Comparison of ENCODE assay signal across 8 cellular contexts in genomic region chr6:118893095-118893881, GRCh38. TPM values are rescaled to one million over a fixed set of nuclear protein-coding genes. Genes with fewer than 3 reads are reported as not detected.
A peak's percentile ranks its signal among the peaks of the same experiment; 100 is the strongest.
DNase-seq lines count a peak whose midpoint lies in the region; ATAC-seq and TF ChIP-seq lines count a peak whose summit lies in the region.

No MANE protein-coding gene starts in this region.

- intact Hi-C loops in activated T-helper 1 cell treated with anti-CD3 and anti-CD28 coated beads, Interleukin-12 subunit alpha, Interleukin-12 subunit beta, Interleukin-2, Interleukin-4 antibody, amounts not matched to agents 30 ng/mL and 10 ng/mL and 1 ng/mL, durations not matched to agents 14 hours and 24 hours and 36 hours (cut with micrococcal nuclease), result loop anchor here (2.0 to 10.0 kb wide), 4 partner anchors 48 to 1216 kb away; partner anchors contain the start of genes CEP85L and NUS1
- intact Hi-C loops in ovary (cut with DNase I), result no loop called here

- no peaks in the 10 kb centered on the region for H3K27me3 ChIP-seq in BE2C
- H3K27me3 ChIP-seq in ovary, result no peaks in the 10 kb centered on the region

- 0 to 1% (median 1%) methylated on average over 20 of the region's 20 CpGs for WGBS in ovary, 3 donors

- peak overlapping the region; percentile 96 for H3K27ac Mint-ChIP-seq in activated T-helper 1 cell treated with anti-CD3 and anti-CD28 coated beads, Interleukin-12 subunit alpha, Interleukin-12 subunit beta, Interleukin-2, Interleukin-4 antibody, amounts not matched to agents 30 ng/mL and 10 ng/mL and 1 ng/mL, durations not matched to agents 14 hours and 24 hours and 36 hours

- H3K4me3 ChIP-seq in BE2C (ENCODE audit: low read depth, low read length), result peak overlapping the region; percentile 97
- peak overlapping the region; percentile 66 to 67 for H3K4me3 ChIP-seq in foreskin fibroblast (ENCODE audit: low read depth in 1 of 2, low read length in 2 of 2)
- H3K4me3 ChIP-seq in ovary, result peak overlapping the region; percentile 98

- H3K9me3 ChIP-seq in BE2C, result no peaks in the 10 kb centered on the region
- no peaks in the 10 kb centered on the region for H3K9me3 ChIP-seq in ovary

- H3K9me3 Mint-ChIP-seq in activated T-helper 1 cell treated with anti-CD3 and anti-CD28 coated beads, Interleukin-12 subunit alpha, Interleukin-12 subunit beta, Interleukin-2, Interleukin-4 antibody, amounts not matched to agents 30 ng/mL and 10 ng/mL and 1 ng/mL, durations not matched to agents 14 hours and 24 hours and 36 hours, result no peaks in the 10 kb centered on the region

- DNase-seq in BE2C (no peak), NCI-H446 treated with DMSO at 0.1 percent for 48 hours (lab: John Stamatoyannopoulos, UW) (peak; percentile 68), foreskin fibroblast (peak; percentile 42 to 80), ovary (peak in 3 of 5 donors; percentile 36 to 48 (median 43))
- no peak for DNase-seq in activated T-helper 1 cell treated with anti-CD3 and anti-CD28 coated beads, Interleukin-12 subunit alpha, Interleukin-12 subunit beta, Interleukin-2, Interleukin-4 antibody, amounts not matched to agents 30 ng/mL and 10 ng/mL and 1 ng/mL, durations not matched to agents 14 hours and 24 hours and 36 hours (ENCODE audit: low spot score)

- peaks cover 44% of the 10 kb centered on the region for H3K4me1 Mint-ChIP-seq in activated T-helper 1 cell treated with anti-CD3 and anti-CD28 coated beads, Interleukin-12 subunit alpha, Interleukin-12 subunit beta, Interleukin-2, Interleukin-4 antibody, amounts not matched to agents 30 ng/mL and 10 ng/mL and 1 ng/mL, durations not matched to agents 14 hours and 24 hours and 36 hours (ENCODE audit: low read depth)

- TF ChIP-seq POLR2A in GM18951 (IDR thresholded peaks at IDR 0.05; ENCODE audit: extremely low read depth, insufficient read depth, insufficient read length), result peak; percentile 19
- no peak for TF ChIP-seq POLR2A in ovary (IDR thresholded peaks at IDR 0.05)

- TF ChIP-seq EP300 in ovary (IDR thresholded peaks at IDR 0.05), result no peak

- in situ Hi-C loops in GM18951 (cut with MboI; ENCODE audit: low sequenced_read_pairs, unreplicated experiment), result no loop called here

- peak overlapping the region; percentile 94 for H3K4me3 Mint-ChIP-seq in activated T-helper 1 cell treated with anti-CD3 and anti-CD28 coated beads, Interleukin-12 subunit alpha, Interleukin-12 subunit beta, Interleukin-2, Interleukin-4 antibody, amounts not matched to agents 30 ng/mL and 10 ng/mL and 1 ng/mL, durations not matched to agents 14 hours and 24 hours and 36 hours

- no peak for TF ChIP-seq CTCF in BE2C (IDR thresholded peaks at IDR 0.05; ENCODE audit: low read depth, low read length)
- TF ChIP-seq CTCF in foreskin fibroblast (IDR thresholded peaks at IDR 0.05; ENCODE audit: low read depth, low read length), result no peak
- no peak for TF ChIP-seq CTCF in ovary (IDR thresholded peaks at IDR 0.05)

- H3K36me3 ChIP-seq in BE2C (no peaks in the 10 kb centered on the region), ovary (no peaks in the 10 kb centered on the region)

- ATAC-seq in HG03442 (IDR thresholded peaks at IDR 0.05; ENCODE audit: unreplicated experiment) (peak; percentile 6), GM19328 (IDR thresholded peaks at IDR 0.05; ENCODE audit: unreplicated experiment) (no peak)

- H3K27ac ChIP-seq in ovary, result peak overlapping the region; percentile 26 to 92

- H3K4me1 ChIP-seq in BE2C (peaks cover 7% of the 10 kb centered on the region), ovary (ENCODE audit: insufficient read depth) (peaks cover 6% of the 10 kb centered on the region)

- H3K36me3 Mint-ChIP-seq in activated T-helper 1 cell treated with anti-CD3 and anti-CD28 coated beads, Interleukin-12 subunit alpha, Interleukin-12 subunit beta, Interleukin-2, Interleukin-4 antibody, amounts not matched to agents 30 ng/mL and 10 ng/mL and 1 ng/mL, durations not matched to agents 14 hours and 24 hours and 36 hours (ENCODE audit: low read depth), result peaks cover 15% of the 10 kb centered on the region

- H3K27me3 Mint-ChIP-seq in activated T-helper 1 cell treated with anti-CD3 and anti-CD28 coated beads, Interleukin-12 subunit alpha, Interleukin-12 subunit beta, Interleukin-2, Interleukin-4 antibody, amounts not matched to agents 30 ng/mL and 10 ng/mL and 1 ng/mL, durations not matched to agents 14 hours and 24 hours and 36 hours (ENCODE audit: insufficient read depth), result no peaks in the 10 kb centered on the region

RNA-seq across cellular contexts. Expression of gene ASF1A, which starts 0.7 kb away (rescaled TPM):
- 19.9 TPM for polyA plus RNA-seq in BE2C (2012; ENCODE audit: insufficient read depth, insufficient read length, low read depth)
- 36.0 and 42.9 TPM in 2 replicates for total RNA-seq in activated T-helper 1 cell treated with anti-CD3 and anti-CD28 coated beads, Interleukin-12 subunit alpha, Interleukin-12 subunit beta, Interleukin-2, Interleukin-4 antibody, amounts not matched to agents 30 ng/mL and 10 ng/mL and 1 ng/mL, durations not matched to agents 14 hours and 24 hours and 36 hours
- total RNA-seq in ovary, result 10 to 100 TPM in 6 of 7 donors, 1 to 10 TPM in 1; 9.9 to 30.7 (median 23.9) TPM
- 10 to 100 TPM; 16.7 to 19.4 TPM for polyA plus RNA-seq in ovary

RNA-seq across cellular contexts. Expression of gene MCM9, which starts 41.7 kb away (rescaled TPM):
- polyA plus RNA-seq in BE2C (2012; ENCODE audit: insufficient read depth, insufficient read length, low read depth), result 7.7 TPM
- total RNA-seq in activated T-helper 1 cell treated with anti-CD3 and anti-CD28 coated beads, Interleukin-12 subunit alpha, Interleukin-12 subunit beta, Interleukin-2, Interleukin-4 antibody, amounts not matched to agents 30 ng/mL and 10 ng/mL and 1 ng/mL, durations not matched to agents 14 hours and 24 hours and 36 hours, result 19.8 and 24.4 TPM in 2 replicates
- 10 to 100 TPM in 6 of 7 donors, 1 to 10 TPM in 1; 7.9 to 17.5 (median 11.6) TPM for total RNA-seq in ovary
- 1 to 10 TPM; 5.5 to 6.7 TPM for polyA plus RNA-seq in ovary

Comparison
In these comparisons a context has a peak if more than half of its experiments do, and no peak if none do; other contexts are left out.
1. DNase-seq: peak in NCI-H446 treated with DMSO at 0.1 percent for 48 hours (single experiment), foreskin fibroblast (2 of 2) and ovary (3 of 5); none in BE2C (single experiment) and activated T-helper 1 cell treated with anti-CD3 and anti-CD28 coated beads, Interleukin-12 subunit alpha, Interleukin-12 subunit beta, Interleukin-2, Interleukin-4 antibody, amounts not matched to agents 30 ng/mL and 10 ng/mL and 1 ng/mL, durations not matched to agents 14 hours and 24 hours and 36 hours (single experiment).
2. Peak in every context shown above with its lines, with median percentiles within 50 percentile points of each other: H3K4me3 ChIP-seq.